8 cellular contexts compared by ENCODE assay signal in genomic region chr16:77721752-77722314, GRCh38. TPM values are rescaled to one million over a fixed set of nuclear protein-coding genes. Genes with fewer than 3 reads are reported as not detected.
DNase-seq lines count a peak whose midpoint lies in the region; ATAC-seq and TF ChIP-seq lines count a peak whose summit lies in the region.

No MANE protein-coding gene starts in this region.

- DNase-seq in GM06990 (ENCODE audit: extremely low read depth, insufficient read length): no peak
- no peak for DNase-seq in Jurkat, Clone E6-1 (ENCODE audit: low read depth, low spot score)
- no peak for DNase-seq in foreskin keratinocyte
- no peak for DNase-seq in tibial nerve (ENCODE audit: low spot score in 2 of 2)
- DNase-seq in OCI-M1 (lab: John Stamatoyannopoulos, UW): no peak
- no peak for DNase-seq in KG1 (lab: John Stamatoyannopoulos, UW)
- DNase-seq in SJCRH30: no peak

- H3K27me3 ChIP-seq in GM06990 (replicated peaks; ENCODE audit: control insufficient read depth, insufficient read depth, low read length): no peaks in the 10 kb centered on the region
- no peaks in the 10 kb centered on the region for H3K27me3 ChIP-seq in foreskin keratinocyte
- H3K27me3 ChIP-seq in tibial nerve: no peaks in the 10 kb centered on the region
- H3K27me3 ChIP-seq in SJCRH30: no peaks in the 10 kb centered on the region

- H3K4me3 ChIP-seq in GM06990 (replicated peaks; ENCODE audit: low read depth, low read length) (peak overlapping the region; percentile 55), tibial nerve (peak overlapping the region; percentile 22 to 78 (median 50)), SJCRH30 (no peak overlapping the region)
- peak overlapping the region; percentile 37 for H3K4me3 ChIP-seq in Jurkat, Clone E6-1 (ENCODE audit: low read length)

- no peaks in the 10 kb centered on the region for H3K9me3 ChIP-seq in tibial nerve
- H3K9me3 ChIP-seq in SJCRH30 (replicated peaks): no peaks in the 10 kb centered on the region

- peak; percentile 37 for ATAC-seq in GM21723 (IDR thresholded peaks at IDR 0.05; ENCODE audit: unreplicated experiment)
- ATAC-seq in foreskin keratinocyte: peak; percentile 8

- no peak for TF ChIP-seq POLR2A in tibial nerve (IDR thresholded peaks at IDR 0.05)

- 59 to 64% methylated on average over 12 of the region's 12 CpGs for WGBS in tibial nerve, 2 donors

- no peak for TF ChIP-seq CTCF in GM06990 (IDR thresholded peaks at IDR 0.05; ENCODE audit: insufficient read depth, low read length, poor library complexity, severe bottlenecking)
- no peak for TF ChIP-seq CTCF in foreskin keratinocyte (conservative IDR thresholded peaks at IDR 0.05)
- no peak for TF ChIP-seq CTCF in tibial nerve (IDR thresholded peaks at IDR 0.05)

- TF ChIP-seq EP300 in tibial nerve (IDR thresholded peaks at IDR 0.05): peak in 1 of 2 donors; percentile 10

- H3K36me3 ChIP-seq in GM06990 (ENCODE audit: control insufficient read depth, insufficient read depth, low read length): no peaks in the 10 kb centered on the region
- peaks cover 0 to 13% (median 0%) of the 10 kb centered on the region in 3 donors for H3K36me3 ChIP-seq in tibial nerve
- H3K36me3 ChIP-seq in SJCRH30: no peaks in the 10 kb centered on the region

- no peak overlapping the region for H3K27ac ChIP-seq in foreskin keratinocyte
- peak overlapping the region in 3 of 4 donors; percentile 8 to 91 (median 65) for H3K27ac ChIP-seq in tibial nerve
- H3K27ac ChIP-seq in SJCRH30: no peak overlapping the region

- no peaks in the 10 kb centered on the region for H3K4me1 ChIP-seq in foreskin keratinocyte
- peaks cover 0 to 13% (median 5%) of the 10 kb centered on the region in 4 donors for H3K4me1 ChIP-seq in tibial nerve
- H3K4me1 ChIP-seq in SJCRH30: no peaks in the 10 kb centered on the region

RNA-seq across cellular contexts. Expression of gene NUDT7, which starts 0.5 kb away (rescaled TPM):
- 8.8 TPM for polyA plus RNA-seq in Jurkat, Clone E6-1 (2012; ENCODE audit: insufficient read depth, insufficient read length)
- 5.9 and 6.8 TPM in 2 replicates for total RNA-seq in foreskin keratinocyte
- 5.2 and 7.4 TPM in 2 replicates for polyA plus RNA-seq in foreskin keratinocyte
- total RNA-seq in tibial nerve: 10 to 100 TPM in 2 of 4 donors, 1 to 10 TPM in 2; 4.3 to 22.7 (median 11.6) TPM
- not detected in 2 replicates for total RNA-seq in SJCRH30 (2014; rRNA removed; shearing (Covaris generic))

Comparison
In these comparisons a context has a peak if more than half of its experiments do, and no peak if none do; other contexts are left out.
1. H3K27ac ChIP-seq: peak in tibial nerve (3 of 4); none in foreskin keratinocyte (single experiment) and SJCRH30 (single experiment).